ENCODE assay signal across 9 cellular contexts in genomic region chr5:80754900-80755299, GRCh38.
A peak's percentile ranks its signal among the peaks of the same experiment; 100 is the strongest.
DNase-seq lines count a peak whose midpoint lies in the region; ATAC-seq, FAIRE-seq and TF ChIP-seq lines count a peak whose summit lies in the region.
"Had no signal": no experiment of that assay in that cellular context is flagged by ENCODE, and none has a peak within 500 bp of the region (broad histone marks: within the 10 kb centered on the region; RNA-seq: fewer than 3 reads in every experiment).

No MANE protein-coding gene starts in this region.

- peaks cover 32% of the 10 kb centered on the region for H3K4me1 ChIP-seq in CD8-positive, alpha-beta T cell (ENCODE audit: insufficient read depth, low read length)
- H3K4me1 ChIP-seq in small intestine (ENCODE audit: control insufficient read depth in 2 of 2, insufficient read depth in 1 of 2, low read depth in 1 of 2, low read length in 1 of 2) (no peaks in the 10 kb centered on the region), breast epithelium (no peaks in the 10 kb centered on the region)

- H3K36me3 ChIP-seq in CD8-positive, alpha-beta T cell (ENCODE audit: insufficient read depth, low read length), result no peaks in the 10 kb centered on the region
- H3K36me3 ChIP-seq in small intestine (ENCODE audit: control insufficient read depth in 2 of 2, insufficient read depth in 2 of 2, low read length in 2 of 2) (peaks cover 0 to 4% of the 10 kb centered on the region in 2 donors), breast epithelium (no peaks in the 10 kb centered on the region)

- peaks cover 2% of the 10 kb centered on the region for H3K9me3 Mint-ChIP-seq in CD8-positive, alpha-beta T cell
- no peaks in the 10 kb centered on the region for H3K9me3 Mint-ChIP-seq in activated naive CD4-positive, alpha-beta T cell treated with anti-CD3 and anti-CD28 coated beads, Interleukin-2, amount 50 U/mL, for 24 hours

- H3K27me3 Mint-ChIP-seq in CD8-positive, alpha-beta T cell (ENCODE audit: low read depth), result no peaks in the 10 kb centered on the region
- no peaks in the 10 kb centered on the region for H3K27me3 Mint-ChIP-seq in activated naive CD4-positive, alpha-beta T cell treated with anti-CD3 and anti-CD28 coated beads, Interleukin-2, amount 50 U/mL, for 24 hours

- peaks cover 35% of the 10 kb centered on the region for H3K36me3 Mint-ChIP-seq in CD8-positive, alpha-beta T cell
- peaks cover 31% of the 10 kb centered on the region for H3K36me3 Mint-ChIP-seq in activated naive CD4-positive, alpha-beta T cell treated with anti-CD3 and anti-CD28 coated beads, Interleukin-2, amount 50 U/mL, for 24 hours

- no peak for ATAC-seq in CD8-positive, alpha-beta T cell
- ATAC-seq in GM21381 (IDR thresholded peaks at IDR 0.05; ENCODE audit: unreplicated experiment), result peak; percentile 50

- H3K9me3 ChIP-seq in CD8-positive, alpha-beta T cell (ENCODE audit: low read length), result no peaks in the 10 kb centered on the region
- H3K9me3 ChIP-seq in small intestine (ENCODE audit: control insufficient read depth, low read depth) (no peaks in the 10 kb centered on the region), breast epithelium (no peaks in the 10 kb centered on the region)

- H3K27ac Mint-ChIP-seq in CD8-positive, alpha-beta T cell, result peak overlapping the region; percentile 90
- peak overlapping the region; percentile 85 for H3K27ac Mint-ChIP-seq in activated naive CD4-positive, alpha-beta T cell treated with anti-CD3 and anti-CD28 coated beads, Interleukin-2, amount 50 U/mL, for 24 hours

- H3K4me3 ChIP-seq in CD8-positive, alpha-beta T cell (ENCODE audit: low read depth, low read length), result peak overlapping the region; percentile 15
- no peak overlapping the region for H3K4me3 ChIP-seq in NB4 (ENCODE audit: low read depth, low read length)
- H3K4me3 ChIP-seq in small intestine (ENCODE audit: low read depth in 1 of 2, low read length in 2 of 2), result no peak overlapping the region
- no peak overlapping the region for H3K4me3 ChIP-seq in breast epithelium
- no peak overlapping the region for H3K4me3 ChIP-seq in coronary artery
- H3K4me3 ChIP-seq: skin epidermis had no signal

- H3K4me3 Mint-ChIP-seq in CD8-positive, alpha-beta T cell, result peak overlapping the region; percentile 75
- H3K4me3 Mint-ChIP-seq in activated naive CD4-positive, alpha-beta T cell treated with anti-CD3 and anti-CD28 coated beads, Interleukin-2, amount 50 U/mL, for 24 hours, result peak overlapping the region; percentile 75

- WGBS in small intestine, 3 donors, result 46 to 86% (median 72%) methylated on average over 7 of the region's 7 CpGs

- intact Hi-C loops in CD8-positive, alpha-beta T cell (cut with DNase I, micrococcal nuclease), result no loop called here
- intact Hi-C loops in breast epithelium (cut with DNase I; ENCODE audit: low total_unique reads), result no loop called here

- no peak for FAIRE-seq in small intestine (lab: Jason Lieb, UNC)
- no peak for FAIRE-seq in frontal cortex (lab: Jason Lieb, UNC)

- no peak for DNase-seq in CD8-positive, alpha-beta T cell
- peak; percentile 70 for DNase-seq in NB4 (ENCODE audit: low read depth)
- peak; percentile 20 for DNase-seq in small intestine
- no peak for DNase-seq in breast epithelium (ENCODE audit: low spot score in 2 of 2)
- DNase-seq in coronary artery (ENCODE audit: low spot score), result no peak
- DNase-seq in frontal cortex (ENCODE audit: low spot score in 2 of 2), result no peak

- CTCF ChIA-PET in CD8-positive, alpha-beta T cell (lab: Charles Lee), result no interaction called here

- peak overlapping the region; percentile 20 for H3K27ac ChIP-seq in CD8-positive, alpha-beta T cell (ENCODE audit: low read depth, low read length)
- H3K27ac ChIP-seq in small intestine (ENCODE audit: low read depth in 1 of 2, low read length in 1 of 2) (peak overlapping the region in 1 of 2 donors; percentile 84), breast epithelium (no peak overlapping the region), coronary artery (no peak overlapping the region)

- no peak for TF ChIP-seq POLR2A in NB4 (IDR thresholded peaks at IDR 0.05; ENCODE audit: extremely low read depth, insufficient read length)
- no peak for TF ChIP-seq POLR2A in breast epithelium (IDR thresholded peaks at IDR 0.05)

- POLR2A ChIA-PET in CD8-positive, alpha-beta T cell (lab: Charles Lee), result no interaction called here

- H3K27me3 ChIP-seq in CD8-positive, alpha-beta T cell (ENCODE audit: insufficient read depth, low read length), result no peaks in the 10 kb centered on the region
- H3K27me3 ChIP-seq in small intestine (ENCODE audit: control insufficient read depth in 2 of 2, insufficient read depth in 2 of 2, low read length in 2 of 2) (no peaks in the 10 kb centered on the region), breast epithelium (no peaks in the 10 kb centered on the region)

- peaks cover 54% of the 10 kb centered on the region for H3K4me1 Mint-ChIP-seq in CD8-positive, alpha-beta T cell (ENCODE audit: low read depth)
- H3K4me1 Mint-ChIP-seq in activated naive CD4-positive, alpha-beta T cell treated with anti-CD3 and anti-CD28 coated beads, Interleukin-2, amount 50 U/mL, for 24 hours, result peaks cover 63% of the 10 kb centered on the region

- TF ChIP-seq CTCF in CD8-positive, alpha-beta T cell (IDR thresholded peaks at IDR 0.05), result no peak
- TF ChIP-seq CTCF in NB4 (IDR thresholded peaks at IDR 0.05; ENCODE audit: low read depth, low read length) (no peak), breast epithelium (IDR thresholded peaks at IDR 0.05) (no peak), coronary artery (IDR thresholded peaks at IDR 0.05) (no peak)

Comparison
In these comparisons a context has a peak if more than half of its experiments do, and no peak if none do; other contexts are left out.
1. DNase-seq: peak in NB4 (single experiment) and small intestine (single experiment); none in CD8-positive, alpha-beta T cell (0 of 7), breast epithelium (0 of 2), coronary artery (single experiment) and frontal cortex (0 of 2).